In the genomic region with DNA sequence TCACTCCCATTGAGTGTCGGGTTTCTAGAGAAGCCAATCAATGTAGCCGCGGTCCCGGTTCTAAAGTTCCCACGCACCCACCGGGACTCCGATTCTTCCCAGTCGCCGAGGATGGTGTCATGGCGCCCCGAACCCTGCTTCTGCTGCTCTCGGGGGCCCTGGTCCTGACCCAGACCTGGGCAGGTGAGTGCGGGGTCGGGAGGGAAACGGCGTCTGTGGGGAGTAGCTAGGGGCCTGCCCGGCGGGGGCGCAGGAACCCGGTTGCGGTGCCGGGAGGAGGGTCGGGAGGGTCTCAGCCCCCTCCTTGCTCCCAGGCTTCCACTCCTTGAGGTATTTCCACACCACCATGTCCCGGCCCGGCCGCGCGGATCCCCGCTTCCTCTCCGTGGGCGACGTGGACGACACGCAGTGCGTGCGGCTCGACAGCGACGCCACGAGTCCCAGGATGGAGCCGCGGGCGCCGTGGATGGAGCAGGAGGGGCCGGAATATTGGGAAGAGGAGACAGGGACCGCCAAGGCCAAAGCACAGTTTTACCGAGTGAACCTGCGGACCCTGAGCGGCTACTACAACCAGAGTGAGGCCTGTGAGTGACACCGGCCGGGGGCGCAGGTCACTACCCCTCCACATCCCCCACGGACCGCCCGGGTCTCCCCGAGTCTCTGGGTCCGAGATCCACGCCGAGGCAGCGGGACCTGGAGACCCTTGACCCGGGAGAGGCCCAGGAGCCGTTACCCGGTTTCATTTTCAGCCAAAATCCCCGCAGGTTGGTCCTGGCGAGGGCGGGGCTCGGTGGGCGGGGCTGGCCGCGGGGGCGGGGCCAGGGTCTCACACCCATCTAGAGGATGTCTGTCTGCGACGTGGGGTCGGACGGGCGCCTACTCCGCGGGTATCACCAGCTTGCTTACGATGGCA, we compare ENCODE assay signal across 8 cellular contexts. TPM values are rescaled to one million over a fixed set of nuclear protein-coding genes. Genes with fewer than 3 reads are reported as not detected.
DNase-seq lines count a peak whose midpoint lies in the region; TF ChIP-seq lines count a peak whose summit lies in the region.

No MANE protein-coding gene starts in this region.

- H3K27ac ChIP-seq in CD4-positive, alpha-beta memory T cell (ENCODE audit: low read depth, low read length), result peak overlapping the region; percentile 74
- no peak overlapping the region for H3K27ac ChIP-seq in testis

- DNase-seq in CD4-positive, alpha-beta memory T cell, result peak; percentile 66 to 87 (median 69)
- DNase-seq in NAMALWA (ENCODE audit: low spot score) (peak; percentile 19), glutamatergic neuron (peak; percentile 33), osteocyte (ENCODE audit: extremely low spot score, unreplicated experiment) (no peak), testis (peak; percentile 67), NCI-H1417 treated with DMSO at 0.1 percent for 48 hours (lab: John Stamatoyannopoulos, UW) (no peak), H4 (ENCODE audit: low spot score) (no peak)
- DNase-seq in activated gamma-delta T cell treated with anti-CD3 and anti-CD28 coated beads, Interleukin-2, amount 50 U/mL, for 16 hours (ENCODE audit: low read depth), result peak; percentile 68

- no peaks in the 10 kb centered on the region for H3K9me3 ChIP-seq in CD4-positive, alpha-beta memory T cell (ENCODE audit: control insufficient read depth in 1 of 2, low read length in 2 of 2)
- no peaks in the 10 kb centered on the region for H3K9me3 ChIP-seq in testis

- intact Hi-C loops in CD4-positive, alpha-beta memory T cell (cut with micrococcal nuclease), result loop anchor here (1.0 to 5.0 kb wide), 3 partner anchors 54 to 140 kb away; a partner anchor contains a TSS
- intact Hi-C loops in testis (cut with DNase I; ENCODE audit: low total_unique reads), result no loop called here

- no peaks in the 10 kb centered on the region for H3K36me3 ChIP-seq in CD4-positive, alpha-beta memory T cell (ENCODE audit: insufficient read depth, low read length)
- no peaks in the 10 kb centered on the region for H3K36me3 ChIP-seq in testis (ENCODE audit: low read depth, missing control alignments)

- H3K36me3 Mint-ChIP-seq in CD4-positive, alpha-beta memory T cell, result peaks cover 0 to 5% of the 10 kb centered on the region in 2 donors
- H3K36me3 Mint-ChIP-seq in glutamatergic neuron (ENCODE audit: unreplicated experiment), result peaks cover 6% of the 10 kb centered on the region
- no peaks in the 10 kb centered on the region for H3K36me3 Mint-ChIP-seq in osteocyte (ENCODE audit: unreplicated experiment)

- TF ChIP-seq CTCF in glutamatergic neuron (IDR thresholded peaks at IDR 0.05; ENCODE audit: partially characterized antibody, unreplicated experiment) (no peak), osteocyte (IDR thresholded peaks at IDR 0.05) (peak; percentile 48), testis (IDR thresholded peaks at IDR 0.05) (peak; percentile 27 to 52 (median 31))

- peak overlapping the region; percentile 68 to 92 (median 86) for H3K27ac Mint-ChIP-seq in CD4-positive, alpha-beta memory T cell
- H3K27ac Mint-ChIP-seq in glutamatergic neuron (ENCODE audit: unreplicated experiment), result no peak overlapping the region
- no peak overlapping the region for H3K27ac Mint-ChIP-seq in osteocyte (ENCODE audit: unreplicated experiment)

- TF ChIP-seq POLR2A in testis (IDR thresholded peaks at IDR 0.05), result no peak

- H3K27me3 ChIP-seq in CD4-positive, alpha-beta memory T cell (ENCODE audit: insufficient read depth, low read length), result no peaks in the 10 kb centered on the region
- no peaks in the 10 kb centered on the region for H3K27me3 ChIP-seq in testis

- CTCF ChIA-PET in CD4-positive, alpha-beta memory T cell (lab: Charles Lee; ENCODE audit: partially characterized antibody), result interaction anchor here (0.7 to 2.4 kb wide), 4 partner anchors 39 to 139 kb away, joined by 3 to 13 read pairs (median 5); no protein-coding TSS in a partner anchor

- peak overlapping the region; percentile 88 to 94 (median 91) for H3K4me3 Mint-ChIP-seq in CD4-positive, alpha-beta memory T cell
- peak overlapping the region; percentile 75 for H3K4me3 Mint-ChIP-seq in glutamatergic neuron (ENCODE audit: unreplicated experiment)
- peak overlapping the region; percentile 61 for H3K4me3 Mint-ChIP-seq in osteocyte (ENCODE audit: unreplicated experiment)

- H3K4me1 Mint-ChIP-seq in CD4-positive, alpha-beta memory T cell, result peaks cover 8 to 36% (median 18%) of the 10 kb centered on the region in 4 donors
- no peaks in the 10 kb centered on the region for H3K4me1 Mint-ChIP-seq in glutamatergic neuron (ENCODE audit: low read depth, unreplicated experiment)
- H3K4me1 Mint-ChIP-seq in osteocyte (ENCODE audit: unreplicated experiment), result peaks cover 7% of the 10 kb centered on the region

- peaks cover 15% of the 10 kb centered on the region for H3K4me1 ChIP-seq in CD4-positive, alpha-beta memory T cell (ENCODE audit: insufficient read depth, low read length)
- H3K4me1 ChIP-seq in testis, result peaks cover 5% of the 10 kb centered on the region

- H3K27me3 Mint-ChIP-seq in CD4-positive, alpha-beta memory T cell, result peaks cover 14 to 17% of the 10 kb centered on the region in 2 donors
- peaks cover 5% of the 10 kb centered on the region for H3K27me3 Mint-ChIP-seq in glutamatergic neuron (ENCODE audit: unreplicated experiment)
- peaks cover 63% of the 10 kb centered on the region for H3K27me3 Mint-ChIP-seq in osteocyte (ENCODE audit: unreplicated experiment)

- peak overlapping the region; percentile 45 to 79 for H3K4me3 ChIP-seq in CD4-positive, alpha-beta memory T cell (ENCODE audit: low read length in 2 of 2)
- H3K4me3 ChIP-seq in testis, result peak overlapping the region; percentile 59 to 80

- POLR2A ChIA-PET in CD4-positive, alpha-beta memory T cell (lab: Charles Lee; ENCODE audit: partially characterized antibody), result interaction anchor here (0.7 to 2.9 kb wide), 5 partner anchors 44 to 724 kb away, joined by 3 to 15 read pairs (median 5); no protein-coding TSS in a partner anchor

- WGBS in testis, 2 donors, result 2 to 4% methylated on average over 15 to 71 of the region's 79 CpGs

- peaks cover 0 to 9% (median 5%) of the 10 kb centered on the region in 8 donors for H3K9me3 Mint-ChIP-seq in CD4-positive, alpha-beta memory T cell
- peaks cover 3% of the 10 kb centered on the region for H3K9me3 Mint-ChIP-seq in glutamatergic neuron (ENCODE audit: unreplicated experiment)
- H3K9me3 Mint-ChIP-seq in osteocyte (ENCODE audit: unreplicated experiment), result no peaks in the 10 kb centered on the region

RNA-seq across cellular contexts. Expression of a gene that starts 35.2 kb away (rescaled TPM):
- under 1 TPM; 0.28 to 0.52 TPM for total RNA-seq in CD4-positive, alpha-beta memory T cell
- polyA plus RNA-seq in CD4-positive, alpha-beta memory T cell, result 1 to 10 TPM; 2.1 to 4.9 TPM
- total RNA-seq in glutamatergic neuron (ENCODE audit: unreplicated experiment) (not detected), osteocyte (0.32 and 0.68 TPM in 2 replicates), testis (1 to 10 TPM; 1.2 to 4.4 TPM)
- 7.4 TPM for polyA plus RNA-seq in testis (ENCODE audit: insufficient read depth, low read depth, low replicate concordance)
- not detected in 2 replicates for total RNA-seq in H4 (2014; rRNA removed; shearing (Covaris generic))

Comparison
In these comparisons a context has a peak if more than half of its experiments do, and no peak if none do; other contexts are left out.
1. DNase-seq: peak in CD4-positive, alpha-beta memory T cell (5 of 5), NAMALWA (single experiment), activated gamma-delta T cell treated with anti-CD3 and anti-CD28 coated beads, Interleukin-2, amount 50 U/mL, for 16 hours (single experiment), glutamatergic neuron (single experiment) and testis (single experiment); none in osteocyte (single experiment), NCI-H1417 treated with DMSO at 0.1 percent for 48 hours (single experiment) and H4 (single experiment).
2. H3K27ac Mint-ChIP-seq: peak in CD4-positive, alpha-beta memory T cell (7 of 7); none in glutamatergic neuron (single experiment) and osteocyte (single experiment).
3. Peak in every context shown above with its lines, with median percentiles within 50 percentile points of each other: H3K4me3 Mint-ChIP-seq.